Comparison of ENCODE assay signal across 8 cellular contexts in the genomic region with DNA sequence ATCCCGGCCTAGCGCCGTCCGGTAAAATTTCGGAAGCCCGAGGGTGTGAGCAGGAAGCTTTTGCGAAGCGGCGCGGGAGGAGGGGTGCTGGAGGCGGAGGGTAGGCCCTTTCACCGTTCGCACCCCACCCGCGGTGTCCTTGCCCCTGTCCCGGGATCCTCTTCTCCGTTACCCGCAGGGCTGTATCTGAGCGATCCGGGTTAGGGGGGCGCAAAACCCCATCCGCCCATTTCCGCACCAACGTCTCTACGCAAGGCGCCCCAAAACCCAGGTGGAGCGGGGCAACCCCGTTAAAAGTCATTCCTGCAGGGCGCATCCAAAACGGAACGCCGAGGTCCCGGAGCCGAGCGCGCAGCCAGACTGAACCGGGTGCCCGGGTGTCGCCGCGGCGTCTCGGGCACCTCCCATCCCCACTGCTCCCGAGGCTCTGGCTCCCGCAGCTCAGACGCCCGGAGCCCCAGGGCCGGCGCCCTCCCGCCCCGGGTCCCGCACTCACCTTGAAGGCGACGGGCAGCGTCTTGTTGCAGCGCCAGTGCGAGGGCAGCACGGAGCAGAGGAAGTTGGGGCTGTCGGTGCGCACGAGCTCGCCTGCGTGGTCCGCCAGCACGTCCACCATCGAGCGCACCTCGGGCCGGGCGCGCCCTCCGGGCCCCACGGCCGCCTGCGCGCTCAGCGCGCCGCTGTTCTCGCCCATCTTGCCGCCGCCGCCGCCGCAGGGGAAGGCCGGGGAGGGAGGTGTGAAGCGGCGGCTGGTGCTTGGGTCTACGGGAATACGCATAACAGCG. TPM values are rescaled to one million over a fixed set of nuclear protein-coding genes. Genes with fewer than 3 reads are reported as not detected.
DNase-seq lines count a peak whose midpoint lies in the region; ATAC-seq, FAIRE-seq and TF ChIP-seq lines count a peak whose summit lies in the region.

No MANE protein-coding gene starts in this region.

- H3K4me3 ChIP-seq in A549, result peak overlapping the region; percentile 52
- H3K4me3 ChIP-seq in ovary, result peak overlapping the region; percentile 8

- H3K9me3 ChIP-seq in A549 (no peaks in the 10 kb centered on the region), ovary (no peaks in the 10 kb centered on the region)

- WGBS in A549 (ENCODE audit: missing lambda C conversion rate), result 45% methylated on average over 13 of the region's 91 CpGs
- 4 to 6% (median 6%) methylated on average over 58 to 91 of the region's 91 CpGs for WGBS in ovary, 3 donors

- POLR2A ChIA-PET in A549 (lab: Yijun Ruan, JAX), result no interaction called here

- H3K4me1 ChIP-seq in A549 (peaks cover 3% of the 10 kb centered on the region; the same call in 1 of the 3 replicates), ovary (ENCODE audit: insufficient read depth) (no peaks in the 10 kb centered on the region)

- TF ChIP-seq EP300 in A549 (IDR thresholded peaks at IDR 0.05) (no peak), ovary (IDR thresholded peaks at IDR 0.05) (no peak)

- peaks cover 82% of the 10 kb centered on the region for H3K36me3 Mint-ChIP-seq in effector memory CD8-positive, alpha-beta T cell (ENCODE audit: insufficient read depth)

- no peaks in the 10 kb centered on the region for H3K9me3 Mint-ChIP-seq in effector memory CD8-positive, alpha-beta T cell

- intact Hi-C loops in ovary (cut with DNase I), result no loop called here

- peak overlapping the region; percentile 77 for H3K4me2 ChIP-seq in A549

- peak overlapping the region; percentile 98 for H3K4me3 Mint-ChIP-seq in effector memory CD8-positive, alpha-beta T cell

- FAIRE-seq in A549 (lab: Jason Lieb, UNC), result no peak

- no peaks in the 10 kb centered on the region for H3K27me3 Mint-ChIP-seq in effector memory CD8-positive, alpha-beta T cell

- H3K27ac ChIP-seq in A549 (peak overlapping the region; percentile 53 to 88; a peak in 5 of 6 replicates), ovary (no peak overlapping the region), caudate nucleus (ENCODE audit: low read depth, low read length) (no peak overlapping the region)

- DNase-seq in A549 (ENCODE audit: low read depth in 1 of 2, low spot score in 1 of 2), result peak; percentile 15 to 27
- peak; percentile 62 for DNase-seq in activated CD4-positive, CD25-positive, alpha-beta regulatory T cell treated with anti-CD3 and anti-CD28 coated beads, Interleukin-2, amount 50 U/mL, for 72 hours
- DNase-seq in effector memory CD8-positive, alpha-beta T cell, result peak; percentile 67 to 77 (median 69)
- DNase-seq in ovary, result no peak
- no peak for DNase-seq in amniotic stem cell (lab: John Stamatoyannopoulos, UW)
- no peak for DNase-seq in caudate nucleus (lab: John Stamatoyannopoulos, UW)

- no peak for TF ChIP-seq RAD21 in A549 (conservative IDR thresholded peaks at IDR 0.05 in 1 of 2, IDR thresholded peaks at IDR 0.05 in 1 of 2)

- peaks cover 52 to 59% of the 10 kb centered on the region in 2 donors for H3K4me1 Mint-ChIP-seq in effector memory CD8-positive, alpha-beta T cell (ENCODE audit: low read depth in 2 of 2)

- no peaks in the 10 kb centered on the region for H3K36me3 ChIP-seq in ovary

- TF ChIP-seq POLR2A in A549 (IDR thresholded peaks at IDR 0.05; ENCODE audit: low read length) (no peak), ovary (IDR thresholded peaks at IDR 0.05) (no peak)

- CTCF ChIA-PET in A549 (lab: Yijun Ruan, JAX), result interaction anchor here (1.0 to 10.6 kb wide), 4 partner anchors 23 to 167 kb away, joined by 3 to 79 read pairs (median 3); no protein-coding TSS in a partner anchor

- ATAC-seq in A549 (peak; percentile 21 to 26), GM19035 (IDR thresholded peaks at IDR 0.05; ENCODE audit: unreplicated experiment) (peak; percentile 15), HG03520 (IDR thresholded peaks at IDR 0.05; ENCODE audit: unreplicated experiment) (peak; percentile 5)
- ATAC-seq in effector memory CD8-positive, alpha-beta T cell (replicated peaks), result peak; percentile 21

- peak overlapping the region; percentile 100 for H3K27ac Mint-ChIP-seq in effector memory CD8-positive, alpha-beta T cell

- H3K27me3 ChIP-seq in ovary, result no peaks in the 10 kb centered on the region

- TF ChIP-seq CTCF in A549 (IDR thresholded peaks at IDR 0.05), result no peak
- no peak for TF ChIP-seq CTCF in ovary (IDR thresholded peaks at IDR 0.05)

TF ChIP-seq in A549, 52 proteins besides CTCF, POLR2A, EP300 and RAD21:
- TF ChIP-seq POLR2AphosphoS2 (conservative IDR thresholded peaks at IDR 0.05; ENCODE audit: low read length) (no peak), CEBPB (IDR thresholded peaks at IDR 0.05) (no peak), HOXB13 (CRISPR knock-in tag; IDR thresholded peaks at IDR 0.05; ENCODE audit: low read depth) (no peak), CBX8 (IDR thresholded peaks at IDR 0.05) (no peak), RFX5 (IDR thresholded peaks at IDR 0.05) (no peak)
- TF ChIP-seq, protein P1, sequence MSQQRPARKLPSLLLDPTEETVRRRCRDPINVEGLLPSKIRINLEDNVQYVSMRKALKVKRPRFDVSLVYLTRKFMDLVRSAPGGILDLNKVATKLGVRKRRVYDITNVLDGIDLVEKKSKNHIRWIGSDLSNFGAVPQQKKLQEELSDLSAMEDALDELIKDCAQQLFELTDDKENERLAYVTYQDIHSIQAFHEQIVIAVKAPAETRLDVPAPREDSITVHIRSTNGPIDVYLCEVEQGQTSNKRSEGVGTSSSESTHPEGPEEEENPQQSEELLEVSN (IDR thresholded peaks at IDR 0.05; ENCODE audit: borderline replicate concordance, low read depth), result peak; percentile 42; the same call in 1 of the 2 replicates

RNA-seq across cellular contexts. Expression of a gene that starts 0.8 kb away (rescaled TPM):
- polyA plus RNA-seq in A549 (2011; rRNA removed) (1.4 and 2.6 TPM in 2 replicates), A549 (2017; fragmentation: RNase III; extraction: RNeasy Plus Mini Kit Qiagen cat#74134 plus additional on column Dnase treatment) (3.2 to 4.0 TPM (median 3.7 TPM) in 3 replicates), ovary (1 to 10 TPM in 1 of 2 donors, under 1 TPM in 1; 0.30 to 1.9 TPM)
- polyA plus RNA-seq in A549 (2012; cell fraction: cytosol; rRNA removed), result 2.7 and 4.9 TPM in 2 replicates
- 2.6 and 3.6 TPM in 2 replicates for polyA plus RNA-seq in A549 (2012; cell fraction: nucleus; rRNA removed)
- 0.95 and 5.9 TPM in 2 replicates for polyA minus RNA-seq in A549 (2011; rRNA and poly(A)+ RNA removed)
- 1 to 10 TPM in 1 of 7 donors, under 1 TPM in 6; 0.23 to 1.3 (median 0.83) TPM for total RNA-seq in ovary

Comparison
In these comparisons a context has a peak if more than half of its experiments do, and no peak if none do; other contexts are left out.
1. DNase-seq: peak in A549 (2 of 2), activated CD4-positive, CD25-positive, alpha-beta regulatory T cell treated with anti-CD3 and anti-CD28 coated beads, Interleukin-2, amount 50 U/mL, for 72 hours (single experiment) and effector memory CD8-positive, alpha-beta T cell (3 of 3); none in ovary (0 of 5), amniotic stem cell (single experiment) and caudate nucleus (0 of 61).
2. H3K27ac ChIP-seq: peak in A549 (2 of 2); none in ovary (0 of 2) and caudate nucleus (single experiment).
3. Peak in every context shown above with its lines, with median percentiles within 50 percentile points of each other: ATAC-seq.